In the genomic region with DNA sequence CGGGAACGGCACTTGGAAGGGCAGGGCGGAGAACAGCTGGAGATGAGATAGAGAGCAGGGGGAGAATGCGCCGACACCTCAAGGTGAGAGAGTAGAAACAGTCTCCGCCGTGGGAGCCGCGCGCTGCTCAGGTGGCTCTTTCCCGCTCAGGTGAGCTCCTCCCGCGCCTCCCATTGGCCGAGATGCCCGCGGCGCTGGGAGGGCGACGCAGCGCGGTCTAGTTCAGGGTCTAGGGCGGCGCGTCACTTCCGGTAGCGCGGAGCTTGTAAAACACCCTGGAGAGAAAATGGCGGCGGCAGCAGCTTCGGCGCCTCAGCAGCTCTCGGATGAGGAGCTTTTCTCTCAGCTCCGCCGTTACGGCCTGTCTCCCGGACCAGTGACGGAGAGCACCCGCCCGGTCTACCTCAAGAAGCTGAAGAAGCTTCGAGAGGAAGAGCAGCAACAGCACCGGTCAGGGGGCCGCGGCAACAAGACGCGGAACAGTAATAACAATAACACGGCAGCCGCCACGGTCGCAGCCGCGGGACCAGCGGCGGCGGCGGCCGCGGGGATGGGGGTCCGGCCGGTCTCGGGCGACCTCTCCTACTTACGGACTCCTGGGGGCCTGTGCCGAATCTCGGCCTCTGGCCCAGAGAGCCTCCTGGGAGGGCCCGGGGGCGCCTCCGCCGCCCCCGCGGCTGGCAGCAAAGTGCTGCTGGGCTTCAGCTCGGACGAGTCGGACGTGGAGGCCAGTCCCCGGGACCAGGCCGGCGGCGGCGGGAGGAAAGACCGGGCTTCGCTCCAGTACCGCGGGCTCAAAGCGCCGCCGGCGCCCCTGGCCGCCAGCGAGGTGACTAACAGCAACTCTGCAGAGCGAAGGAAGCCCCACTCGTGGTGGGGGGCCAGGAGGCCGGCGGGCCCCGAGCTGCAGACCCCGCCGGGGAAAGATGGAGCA, we compare ENCODE assay signal across 1 cellular context.
TF ChIP-seq lines count a peak whose summit lies in the region.

A gene (plus strand): TSS at position 273 of the 934 bp plus-strand sequence. CDS start 14 bp downstream, at position 287.

TF ChIP-seq in HepG2, 621 proteins besides CTCF, POLR2A, EP300 and RAD21 (continued from another document and continues in another):
- TF ChIP-seq, protein P1, sequence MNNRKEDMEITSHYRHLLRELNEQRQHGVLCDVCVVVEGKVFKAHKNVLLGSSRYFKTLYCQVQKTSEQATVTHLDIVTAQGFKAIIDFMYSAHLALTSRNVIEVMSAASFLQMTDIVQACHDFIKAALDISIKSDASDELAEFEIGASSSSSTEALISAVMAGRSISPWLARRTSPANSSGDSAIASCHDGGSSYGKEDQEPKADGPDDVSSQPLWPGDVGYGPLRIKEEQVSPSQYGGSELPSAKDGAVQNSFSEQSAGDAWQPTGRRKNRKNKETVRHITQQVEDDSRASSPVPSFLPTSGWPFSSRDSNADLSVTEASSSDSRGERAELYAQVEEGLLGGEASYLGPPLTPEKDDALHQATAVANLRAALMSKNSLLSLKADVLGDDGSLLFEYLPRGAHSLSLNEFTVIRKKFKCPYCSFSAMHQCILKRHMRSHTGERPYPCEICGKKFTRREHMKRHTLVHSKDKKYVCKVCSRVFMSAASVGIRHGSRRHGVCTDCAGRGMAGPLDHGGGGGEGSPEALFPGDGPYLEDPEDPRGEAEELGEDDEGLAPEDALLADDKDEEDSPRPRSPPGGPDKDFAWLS (CRISPR knock-in tag; IDR thresholded peaks at IDR 0.05; ENCODE audit: borderline replicate concordance) = no peak
- TF ChIP-seq ZSCAN25 (CRISPR knock-in tag; IDR thresholded peaks at IDR 0.05) (peak; percentile 87), ZNF205 (CRISPR knock-in tag; IDR thresholded peaks at IDR 0.05) (peak; percentile 96), DR1 (CRISPR knock-in tag; IDR thresholded peaks at IDR 0.05) (peak; percentile 96), ZNF546 (CRISPR knock-in tag; conservative IDR thresholded peaks at IDR 0.05) (peak; percentile 100), KLF16 (CRISPR knock-in tag; IDR thresholded peaks at IDR 0.05) (peak; percentile 86 to 99), ATF7-NPFF (CRISPR knock-in tag; IDR thresholded peaks at IDR 0.05; ENCODE audit: low read depth) (peak; percentile 99), SAP130 (CRISPR knock-in tag; IDR thresholded peaks at IDR 0.05; ENCODE audit: low read depth) (peak; percentile 72), FOXJ3 (CRISPR knock-in tag; IDR thresholded peaks at IDR 0.05; ENCODE audit: borderline replicate concordance) (peak; percentile 84), HCFC1 (IDR thresholded peaks at IDR 0.05; ENCODE audit: low read depth, low read length) (0 out of 2 replicates have a peak, but pooled peaks have one; percentile 17), ATF7 (IDR thresholded peaks at IDR 0.05) (no peak), ATF7 (CRISPR knock-in tag; IDR thresholded peaks at IDR 0.05) (peak; percentile 92), MTA3 (CRISPR knock-in tag; IDR thresholded peaks at IDR 0.05) (no peak), NFYB (CRISPR knock-in tag; IDR thresholded peaks at IDR 0.05) (peak; percentile 91), MED1 (CRISPR knock-in tag; IDR thresholded peaks at IDR 0.05) (peak; percentile 87), ESRRA (CRISPR knock-in tag; IDR thresholded peaks at IDR 0.05; ENCODE audit: low read depth) (peak; percentile 93), SIX1 (CRISPR knock-in tag; IDR thresholded peaks at IDR 0.05; ENCODE audit: borderline replicate concordance) (peak; percentile 22; the same call in 1 of the 2 replicates), KAT7 (CRISPR knock-in tag; IDR thresholded peaks at IDR 0.05; ENCODE audit: borderline replicate concordance) (peak; percentile 69; the same call in 1 of the 2 replicates), ZFP36 (IDR thresholded peaks at IDR 0.05; ENCODE audit: borderline replicate concordance, low read depth, low read length, partially characterized antibody) (no peak), MTF1 (CRISPR knock-in tag; IDR thresholded peaks at IDR 0.05) (peak; percentile 89), SP4 (CRISPR knock-in tag; IDR thresholded peaks at IDR 0.05) (peak; percentile 85; the same call in 1 of the 2 replicates), ZNF263 (CRISPR knock-in tag; IDR thresholded peaks at IDR 0.05) (peak; percentile 94), ZNF879 (CRISPR knock-in tag; IDR thresholded peaks at IDR 0.05) (peak; percentile 100), SPEN (CRISPR knock-in tag; IDR thresholded peaks at IDR 0.05; ENCODE audit: low read depth) (peak; percentile 96), ZNF30 (CRISPR knock-in tag; IDR thresholded peaks at IDR 0.05) (peak; percentile 99), MAFK (conservative IDR thresholded peaks at IDR 0.05 in 1 of 2, IDR thresholded peaks at IDR 0.05 in 1 of 2; ENCODE audit: low read length in 2 of 2) (no peak), FOXP1 (IDR thresholded peaks at IDR 0.05) (no peak), FOXP1 (CRISPR knock-in tag; IDR thresholded peaks at IDR 0.05) (no peak), GFI1 (CRISPR knock-in tag; IDR thresholded peaks at IDR 0.05; ENCODE audit: borderline replicate concordance) (peak; percentile 79; the same call in 1 of the 2 replicates), ZNF251 (CRISPR knock-in tag; IDR thresholded peaks at IDR 0.05) (peak; percentile 99), GTF3A (CRISPR knock-in tag; conservative IDR thresholded peaks at IDR 0.05) (no peak), IRX3 (CRISPR knock-in tag; IDR thresholded peaks at IDR 0.05; ENCODE audit: borderline replicate concordance, low read depth) (peak; percentile 100), YEATS2 (CRISPR knock-in tag; IDR thresholded peaks at IDR 0.05; ENCODE audit: borderline replicate concordance) (peak; percentile 92), ZNF749 (CRISPR knock-in tag; IDR thresholded peaks at IDR 0.05; ENCODE audit: borderline replicate concordance) (peak; percentile 99), HMGA1 (CRISPR knock-in tag; conservative IDR thresholded peaks at IDR 0.05) (no peak), ARHGAP35 (CRISPR knock-in tag; IDR thresholded peaks at IDR 0.05; ENCODE audit: borderline replicate concordance) (peak; percentile 99)
- TF ChIP-seq, protein P2, sequence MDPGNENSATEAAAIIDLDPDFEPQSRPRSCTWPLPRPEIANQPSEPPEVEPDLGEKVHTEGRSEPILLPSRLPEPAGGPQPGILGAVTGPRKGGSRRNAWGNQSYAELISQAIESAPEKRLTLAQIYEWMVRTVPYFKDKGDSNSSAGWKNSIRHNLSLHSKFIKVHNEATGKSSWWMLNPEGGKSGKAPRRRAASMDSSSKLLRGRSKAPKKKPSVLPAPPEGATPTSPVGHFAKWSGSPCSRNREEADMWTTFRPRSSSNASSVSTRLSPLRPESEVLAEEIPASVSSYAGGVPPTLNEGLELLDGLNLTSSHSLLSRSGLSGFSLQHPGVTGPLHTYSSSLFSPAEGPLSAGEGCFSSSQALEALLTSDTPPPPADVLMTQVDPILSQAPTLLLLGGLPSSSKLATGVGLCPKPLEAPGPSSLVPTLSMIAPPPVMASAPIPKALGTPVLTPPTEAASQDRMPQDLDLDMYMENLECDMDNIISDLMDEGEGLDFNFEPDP (CRISPR knock-in tag; conservative IDR thresholded peaks at IDR 0.05) = peak; percentile 98; the same call in 1 of the 2 replicates
- TF ChIP-seq, protein P3, sequence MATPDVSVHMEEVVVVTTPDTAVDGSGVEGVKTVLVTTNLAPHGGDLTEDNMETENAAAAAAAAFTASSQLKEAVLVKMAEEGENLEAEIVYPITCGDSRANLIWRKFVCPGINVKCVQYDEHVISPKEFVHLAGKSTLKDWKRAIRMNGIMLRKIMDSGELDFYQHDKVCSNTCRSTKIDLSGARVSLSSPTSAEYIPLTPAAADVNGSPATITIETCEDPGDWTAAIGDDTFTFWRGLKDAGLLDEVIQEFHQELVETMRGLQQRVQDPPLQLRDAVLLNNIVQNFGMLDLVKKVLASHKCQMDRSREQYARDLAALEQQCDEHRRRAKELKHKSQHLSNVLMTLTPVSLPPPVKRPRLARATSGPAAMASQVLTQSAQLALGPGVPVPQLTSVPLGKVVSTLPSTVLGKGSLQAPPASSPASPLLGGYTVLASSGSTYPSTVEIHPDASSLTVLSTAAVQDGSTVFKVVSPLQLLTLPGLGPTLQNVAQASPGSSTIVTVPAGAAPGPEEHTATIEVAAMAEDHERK (CRISPR knock-in tag; IDR thresholded peaks at IDR 0.05; ENCODE audit: low read depth) = peak; percentile 82
- TF ChIP-seq, protein P4, sequence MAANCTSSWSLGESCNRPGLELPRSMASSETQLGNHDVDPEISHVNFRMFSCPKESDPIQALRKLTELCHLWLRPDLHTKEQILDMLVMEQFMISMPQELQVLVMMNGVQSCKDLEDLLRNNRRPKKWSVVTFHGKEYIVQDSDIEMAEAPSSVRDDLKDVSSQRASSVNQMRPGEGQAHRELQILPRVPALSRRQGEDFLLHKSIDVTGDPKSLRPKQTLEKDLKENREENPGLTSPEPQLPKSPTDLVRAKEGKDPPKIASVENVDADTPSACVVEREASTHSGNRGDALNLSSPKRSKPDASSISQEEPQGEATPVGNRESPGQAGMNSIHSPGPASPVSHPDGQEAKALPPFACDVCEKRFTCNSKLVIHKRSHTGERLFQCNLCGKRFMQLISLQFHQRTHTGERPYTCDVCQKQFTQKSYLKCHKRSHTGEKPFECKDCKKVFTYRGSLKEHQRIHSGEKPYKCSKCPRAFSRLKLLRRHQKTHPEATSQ (CRISPR knock-in tag; IDR thresholded peaks at IDR 0.05; ENCODE audit: borderline replicate concordance) = peak; percentile 98; the same call in 1 of the 2 replicates
- TF ChIP-seq, protein P5, sequence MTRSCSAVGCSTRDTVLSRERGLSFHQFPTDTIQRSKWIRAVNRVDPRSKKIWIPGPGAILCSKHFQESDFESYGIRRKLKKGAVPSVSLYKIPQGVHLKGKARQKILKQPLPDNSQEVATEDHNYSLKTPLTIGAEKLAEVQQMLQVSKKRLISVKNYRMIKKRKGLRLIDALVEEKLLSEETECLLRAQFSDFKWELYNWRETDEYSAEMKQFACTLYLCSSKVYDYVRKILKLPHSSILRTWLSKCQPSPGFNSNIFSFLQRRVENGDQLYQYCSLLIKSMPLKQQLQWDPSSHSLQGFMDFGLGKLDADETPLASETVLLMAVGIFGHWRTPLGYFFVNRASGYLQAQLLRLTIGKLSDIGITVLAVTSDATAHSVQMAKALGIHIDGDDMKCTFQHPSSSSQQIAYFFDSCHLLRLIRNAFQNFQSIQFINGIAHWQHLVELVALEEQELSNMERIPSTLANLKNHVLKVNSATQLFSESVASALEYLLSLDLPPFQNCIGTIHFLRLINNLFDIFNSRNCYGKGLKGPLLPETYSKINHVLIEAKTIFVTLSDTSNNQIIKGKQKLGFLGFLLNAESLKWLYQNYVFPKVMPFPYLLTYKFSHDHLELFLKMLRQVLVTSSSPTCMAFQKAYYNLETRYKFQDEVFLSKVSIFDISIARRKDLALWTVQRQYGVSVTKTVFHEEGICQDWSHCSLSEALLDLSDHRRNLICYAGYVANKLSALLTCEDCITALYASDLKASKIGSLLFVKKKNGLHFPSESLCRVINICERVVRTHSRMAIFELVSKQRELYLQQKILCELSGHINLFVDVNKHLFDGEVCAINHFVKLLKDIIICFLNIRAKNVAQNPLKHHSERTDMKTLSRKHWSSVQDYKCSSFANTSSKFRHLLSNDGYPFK (CRISPR knock-in tag; IDR thresholded peaks at IDR 0.05; ENCODE audit: borderline replicate concordance) = peak; percentile 97
- TF ChIP-seq, protein P6, sequence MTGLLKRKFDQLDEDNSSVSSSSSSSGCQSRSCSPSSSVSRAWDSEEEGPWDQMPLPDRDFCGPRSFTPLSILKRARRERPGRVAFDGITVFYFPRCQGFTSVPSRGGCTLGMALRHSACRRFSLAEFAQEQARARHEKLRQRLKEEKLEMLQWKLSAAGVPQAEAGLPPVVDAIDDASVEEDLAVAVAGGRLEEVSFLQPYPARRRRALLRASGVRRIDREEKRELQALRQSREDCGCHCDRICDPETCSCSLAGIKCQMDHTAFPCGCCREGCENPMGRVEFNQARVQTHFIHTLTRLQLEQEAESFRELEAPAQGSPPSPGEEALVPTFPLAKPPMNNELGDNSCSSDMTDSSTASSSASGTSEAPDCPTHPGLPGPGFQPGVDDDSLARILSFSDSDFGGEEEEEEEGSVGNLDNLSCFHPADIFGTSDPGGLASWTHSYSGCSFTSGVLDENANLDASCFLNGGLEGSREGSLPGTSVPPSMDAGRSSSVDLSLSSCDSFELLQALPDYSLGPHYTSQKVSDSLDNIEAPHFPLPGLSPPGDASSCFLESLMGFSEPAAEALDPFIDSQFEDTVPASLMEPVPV (CRISPR knock-in tag; IDR thresholded peaks at IDR 0.05) = peak; percentile 100
- TF ChIP-seq, protein P7, sequence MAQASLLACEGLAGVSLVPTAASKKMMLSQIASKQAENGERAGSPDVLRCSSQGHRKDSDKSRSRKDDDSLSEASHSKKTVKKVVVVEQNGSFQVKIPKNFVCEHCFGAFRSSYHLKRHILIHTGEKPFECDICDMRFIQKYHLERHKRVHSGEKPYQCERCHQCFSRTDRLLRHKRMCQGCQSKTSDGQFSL (CRISPR knock-in tag; IDR thresholded peaks at IDR 0.05) = peak; percentile 92; the same call in 1 of the 2 replicates
- TF ChIP-seq, protein P8, sequence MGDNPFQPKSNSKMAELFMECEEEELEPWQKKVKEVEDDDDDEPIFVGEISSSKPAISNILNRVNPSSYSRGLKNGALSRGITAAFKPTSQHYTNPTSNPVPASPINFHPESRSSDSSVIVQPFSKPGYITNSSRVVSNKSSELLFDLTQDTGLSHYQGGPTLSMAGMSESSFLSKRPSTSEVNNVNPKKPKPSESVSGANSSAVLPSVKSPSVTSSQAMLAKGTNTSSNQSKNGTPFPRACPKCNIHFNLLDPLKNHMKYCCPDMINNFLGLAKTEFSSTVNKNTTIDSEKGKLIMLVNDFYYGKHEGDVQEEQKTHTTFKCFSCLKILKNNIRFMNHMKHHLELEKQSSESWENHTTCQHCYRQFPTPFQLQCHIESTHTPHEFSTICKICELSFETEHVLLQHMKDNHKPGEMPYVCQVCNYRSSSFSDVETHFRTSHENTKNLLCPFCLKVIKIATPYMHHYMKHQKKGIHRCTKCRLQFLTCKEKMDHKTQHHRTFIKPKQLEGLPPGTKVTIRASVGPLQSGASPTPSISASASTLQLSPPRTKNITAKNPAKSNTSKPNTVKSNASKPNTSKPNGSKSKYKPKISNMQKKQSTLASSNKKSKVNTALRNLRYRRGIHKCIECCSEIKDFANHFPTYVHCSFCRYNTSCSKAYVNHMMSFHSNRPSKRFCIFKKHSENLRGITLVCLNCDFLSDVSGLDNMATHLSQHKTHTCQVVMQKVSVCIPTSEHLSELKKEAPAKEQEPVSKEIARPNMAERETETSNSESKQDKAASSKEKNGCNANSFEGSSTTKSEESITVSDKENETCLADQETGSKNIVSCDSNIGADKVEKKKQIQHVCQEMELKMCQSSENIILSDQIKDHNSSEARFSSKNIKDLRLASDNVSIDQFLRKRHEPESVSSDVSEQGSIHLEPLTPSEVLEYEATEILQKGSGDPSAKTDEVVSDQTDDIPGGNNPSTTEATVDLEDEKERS (CRISPR knock-in tag; IDR thresholded peaks at IDR 0.05) = peak; percentile 99
- TF ChIP-seq, protein P9, sequence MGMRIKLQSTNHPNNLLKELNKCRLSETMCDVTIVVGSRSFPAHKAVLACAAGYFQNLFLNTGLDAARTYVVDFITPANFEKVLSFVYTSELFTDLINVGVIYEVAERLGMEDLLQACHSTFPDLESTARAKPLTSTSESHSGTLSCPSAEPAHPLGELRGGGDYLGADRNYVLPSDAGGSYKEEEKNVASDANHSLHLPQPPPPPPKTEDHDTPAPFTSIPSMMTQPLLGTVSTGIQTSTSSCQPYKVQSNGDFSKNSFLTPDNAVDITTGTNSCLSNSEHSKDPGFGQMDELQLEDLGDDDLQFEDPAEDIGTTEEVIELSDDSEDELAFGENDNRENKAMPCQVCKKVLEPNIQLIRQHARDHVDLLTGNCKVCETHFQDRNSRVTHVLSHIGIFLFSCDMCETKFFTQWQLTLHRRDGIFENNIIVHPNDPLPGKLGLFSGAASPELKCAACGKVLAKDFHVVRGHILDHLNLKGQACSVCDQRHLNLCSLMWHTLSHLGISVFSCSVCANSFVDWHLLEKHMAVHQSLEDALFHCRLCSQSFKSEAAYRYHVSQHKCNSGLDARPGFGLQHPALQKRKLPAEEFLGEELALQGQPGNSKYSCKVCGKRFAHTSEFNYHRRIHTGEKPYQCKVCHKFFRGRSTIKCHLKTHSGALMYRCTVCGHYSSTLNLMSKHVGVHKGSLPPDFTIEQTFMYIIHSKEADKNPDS (CRISPR knock-in tag; IDR thresholded peaks at IDR 0.05) = peak; percentile 89
